Comparison of ENCODE assay signal across 2 cellular contexts in genomic region chr7:128066858-128067257, GRCh38.
TF ChIP-seq lines count a peak whose summit lies in the region.

No MANE protein-coding gene starts in this region.

TF ChIP-seq in GM23338, 12 proteins besides CTCF, POLR2A, EP300 and RAD21 (continued from another document):
- TF ChIP-seq ZNF462 (CRISPR knock-in tag; IDR thresholded peaks at IDR 0.05) = no peak
- no peak for TF ChIP-seq STAT1 (IDR thresholded peaks at IDR 0.05; ENCODE audit: unreplicated experiment)
- TF ChIP-seq REST (IDR thresholded peaks at IDR 0.05; ENCODE audit: unreplicated experiment) = no peak

TF ChIP-seq in WTC11, 78 proteins besides CTCF, POLR2A, EP300 and RAD21 (continued from another document):
- TF ChIP-seq MXD4 (CRISPR knock-in tag; IDR thresholded peaks at IDR 0.05; ENCODE audit: borderline replicate concordance) = no peak
